In genomic region chr15:51382787-51383186, GRCh38 we compare ENCODE assay signal across 8 cellular contexts. TPM values are rescaled to one million over a fixed set of nuclear protein-coding genes. Genes with fewer than 3 reads are reported as not detected.
A peak's percentile ranks its signal among the peaks of the same experiment; 100 is the strongest.
DNase-seq lines count a peak whose midpoint lies in the region; ATAC-seq and TF ChIP-seq lines count a peak whose summit lies in the region.

No MANE protein-coding gene starts in this region.

- H3K36me3 Mint-ChIP-seq in brain: no peaks in the 10 kb centered on the region
- no peaks in the 10 kb centered on the region for H3K36me3 Mint-ChIP-seq in CD8-positive, alpha-beta memory T cell

- H3K4me1 Mint-ChIP-seq in brain: peaks cover 15% of the 10 kb centered on the region
- H3K4me1 Mint-ChIP-seq in CD8-positive, alpha-beta memory T cell: no peaks in the 10 kb centered on the region

- H3K27ac Mint-ChIP-seq in brain: peak overlapping the region in 2 of 5 experiments; percentile 11
- no peak overlapping the region for H3K27ac Mint-ChIP-seq in CD8-positive, alpha-beta memory T cell

- POLR2A ChIA-PET in CD8-positive, alpha-beta memory T cell (lab: Charles Lee): no interaction called here

- H3K4me3 Mint-ChIP-seq in brain: no peak overlapping the region
- no peak overlapping the region for H3K4me3 Mint-ChIP-seq in CD8-positive, alpha-beta memory T cell

- DNase-seq in SKM-1 treated with dmso at 0.1 percent for 144 hours (lab: John Stamatoyannopoulos, UW; ENCODE audit: unreplicated experiment) (peak; percentile 46), SKM-1 (lab: John Stamatoyannopoulos, UW; ENCODE audit: unreplicated experiment) (no peak), NAMALWA (ENCODE audit: low spot score) (peak; percentile 62), medulla oblongata (ENCODE audit: extremely low spot score) (peak; percentile 59)
- no peak for DNase-seq in CD8-positive, alpha-beta memory T cell

- H3K27me3 Mint-ChIP-seq in brain: peaks cover 5% of the 10 kb centered on the region
- peaks cover 8 to 31% of the 10 kb centered on the region in 2 donors for H3K27me3 Mint-ChIP-seq in CD8-positive, alpha-beta memory T cell

- no peaks in the 10 kb centered on the region for H3K9me3 ChIP-seq in CD8-positive, alpha-beta memory T cell (ENCODE audit: low read length)

- no peaks in the 10 kb centered on the region for H3K27me3 ChIP-seq in CD8-positive, alpha-beta memory T cell (ENCODE audit: insufficient read depth, low read length, poor library complexity, severe bottlenecking)

- H3K9me3 Mint-ChIP-seq in brain: no peaks in the 10 kb centered on the region
- peaks cover 0 to 2% (median 0%) of the 10 kb centered on the region in 5 donors for H3K9me3 Mint-ChIP-seq in CD8-positive, alpha-beta memory T cell

- TF ChIP-seq CTCF in brain (conservative IDR thresholded peaks at IDR 0.05): peak; percentile 43 to 65

- no peak overlapping the region for H3K27ac ChIP-seq in CD8-positive, alpha-beta memory T cell (ENCODE audit: low read depth, low read length)

- ATAC-seq in GM18511 (IDR thresholded peaks at IDR 0.05; ENCODE audit: unreplicated experiment): no peak
- ATAC-seq in GM21360 (IDR thresholded peaks at IDR 0.05; ENCODE audit: unreplicated experiment): no peak

- no peaks in the 10 kb centered on the region for H3K4me1 ChIP-seq in CD8-positive, alpha-beta memory T cell (ENCODE audit: insufficient read depth, low read length)

- CTCF ChIA-PET in CD8-positive, alpha-beta memory T cell (lab: Charles Lee): no interaction called here

- no peak overlapping the region for H3K4me3 ChIP-seq in CD8-positive, alpha-beta memory T cell (ENCODE audit: low read length)

- no peaks in the 10 kb centered on the region for H3K36me3 ChIP-seq in CD8-positive, alpha-beta memory T cell (ENCODE audit: insufficient read depth, low read length)

RNA-seq across cellular contexts. Expression of gene GLDN, which starts 41.3 kb away (rescaled TPM):
- 10.0 TPM for polyA plus RNA-seq in brain (ENCODE audit: insufficient read depth, low read depth, low replicate concordance)
- not detected for total RNA-seq in CD8-positive, alpha-beta memory T cell
- polyA plus RNA-seq in CD8-positive, alpha-beta memory T cell: not detected

RNA-seq across cellular contexts. Expression of gene CYP19A1, which starts 44.4 kb away (rescaled TPM):
- 0.58 TPM for polyA plus RNA-seq in brain (ENCODE audit: insufficient read depth, low read depth, low replicate concordance)
- total RNA-seq in CD8-positive, alpha-beta memory T cell: not detected
- not detected for polyA plus RNA-seq in CD8-positive, alpha-beta memory T cell

Comparison
In these comparisons a context has a peak if more than half of its experiments do, and no peak if none do; other contexts are left out.
1. DNase-seq: peak in SKM-1 treated with dmso at 0.1 percent for 144 hours (single experiment), NAMALWA (single experiment) and medulla oblongata (single experiment); none in SKM-1 (single experiment) and CD8-positive, alpha-beta memory T cell (0 of 5).
2. RNA of gene GLDN, which starts 41.3 kb away (polyA plus RNA-seq): 10.0 TPM in brain (single experiment); not detected in CD8-positive, alpha-beta memory T cell (single experiment); every median in the first group is over 10 times any median in the second.